In genomic region chr14:99961826-99962518, GRCh38 we compare ENCODE assay signal across 18 cellular contexts.
DNase-seq lines count a peak whose midpoint lies in the region; ATAC-seq and TF ChIP-seq lines count a peak whose summit lies in the region.
"Had no signal": no experiment of that assay in that cellular context is flagged by ENCODE, and none has a peak within 500 bp of the region (broad histone marks: within the 10 kb centered on the region; RNA-seq: fewer than 3 reads in every experiment).

No MANE protein-coding gene starts in this region.

- no peaks in the 10 kb centered on the region for H3K4me1 ChIP-seq in mammary epithelial cell (ENCODE audit: insufficient read depth, low read length)
- H3K4me1 ChIP-seq in PC-3 (ENCODE audit: insufficient read depth, low read length): no peaks in the 10 kb centered on the region
- H3K4me1 ChIP-seq in iPS-20b (ENCODE audit: insufficient read depth, low read length): peaks cover 5% of the 10 kb centered on the region; the same call in 1 of the 2 replicates
- no peaks in the 10 kb centered on the region for H3K4me1 ChIP-seq in trophoblast cell (ENCODE audit: control insufficient read depth in 1 of 2, insufficient read depth in 2 of 2, low read length in 2 of 2)

- peak; percentile 31; the same call in 1 of the 2 replicates for ATAC-seq in PC-3
- no peak for ATAC-seq in GM21786 (IDR thresholded peaks at IDR 0.05; ENCODE audit: unreplicated experiment)

- TF ChIP-seq CTCF in mammary epithelial cell (conservative IDR thresholded peaks at IDR 0.05 in 1 of 2, IDR thresholded peaks at IDR 0.05 in 1 of 2; ENCODE audit: extremely low read depth in 1 of 2, insufficient read depth in 1 of 2, low read depth in 1 of 2, low read length in 2 of 2) (no peak), MCF 10A (IDR thresholded peaks at IDR 0.05; ENCODE audit: unreplicated experiment) (no peak), PC-3 (conservative IDR thresholded peaks at IDR 0.05; ENCODE audit: low read depth, low read length) (no peak)

- H3K14ac ChIP-seq in trophoblast cell (ENCODE audit: low read length): no peak overlapping the region

- H3K4me1 Mint-ChIP-seq in MCF 10A (ENCODE audit: insufficient read depth, unreplicated experiment): no peaks in the 10 kb centered on the region
- no peaks in the 10 kb centered on the region for H3K4me1 Mint-ChIP-seq in activated T-helper 2 cell treated with anti-CD3 and anti-CD28 coated beads, Interferon-gamma antibody, Interleukin-2, Interleukin-4, amounts not matched to agents 10 μg/mL and 5 μg/mL and 100 μg/mL, durations not matched to agents 14 hours and 24 hours and 36 hours (ENCODE audit: low read depth)

- H3K27me3 ChIP-seq in mammary epithelial cell (ENCODE audit: insufficient read depth, low read length): peaks cover 2% of the 10 kb centered on the region
- no peaks in the 10 kb centered on the region for H3K27me3 ChIP-seq in PC-3 (ENCODE audit: low read length)
- H3K27me3 ChIP-seq in iPS-20b (ENCODE audit: insufficient read depth, low read length): no peaks in the 10 kb centered on the region
- no peaks in the 10 kb centered on the region for H3K27me3 ChIP-seq in trophoblast cell (ENCODE audit: insufficient read depth, low read length)

- H2AFZ ChIP-seq in mammary epithelial cell (ENCODE audit: low read depth, low read length) (peak overlapping the region; percentile 15), PC-3 (ENCODE audit: low read length) (no peak overlapping the region), trophoblast cell (ENCODE audit: insufficient read depth, low read length, poor library complexity) (no peak overlapping the region)

- H3K9me3 ChIP-seq in mammary epithelial cell (replicated peaks; ENCODE audit: insufficient read depth, low read length) (no peaks in the 10 kb centered on the region), PC-3 (ENCODE audit: low read length) (no peaks in the 10 kb centered on the region), iPS-20b (ENCODE audit: insufficient read depth, low read depth, low read length) (no peaks in the 10 kb centered on the region), trophoblast cell (ENCODE audit: insufficient read depth, low read depth, low read length) (peaks cover 1% of the 10 kb centered on the region)

- no peak overlapping the region for H2AK5ac ChIP-seq in trophoblast cell (ENCODE audit: low read length)

- in situ Hi-C loops in mammary epithelial cell (cut with MboI; ENCODE audit: low sequenced_read_pairs in 2 of 2): no loop called here

- POLR2A ChIA-PET in MCF 10A (lab: Yijun Ruan, JAX) (interaction anchor here (1.3 kb wide), 1 partner anchor 9 kb away, joined by 3 read pairs; no protein-coding TSS in a partner anchor), PC-3 (lab: Charles Lee; ENCODE audit: unreplicated experiment) (no interaction called here)

- no peak overlapping the region for H3K27ac Mint-ChIP-seq in MCF 10A (ENCODE audit: low read depth, unreplicated experiment)
- H3K27ac Mint-ChIP-seq in activated T-helper 2 cell treated with anti-CD3 and anti-CD28 coated beads, Interferon-gamma antibody, Interleukin-2, Interleukin-4, amounts not matched to agents 10 μg/mL and 5 μg/mL and 100 μg/mL, durations not matched to agents 14 hours and 24 hours and 36 hours: no peak overlapping the region
- H3K27ac Mint-ChIP-seq: HFFc6 had no signal

- no peaks in the 10 kb centered on the region for H3K79me1 ChIP-seq in trophoblast cell (ENCODE audit: low read length)

- H3K27me3 Mint-ChIP-seq in MCF 10A (ENCODE audit: insufficient read depth, unreplicated experiment): peaks cover 27% of the 10 kb centered on the region
- peaks cover 25% of the 10 kb centered on the region for H3K27me3 Mint-ChIP-seq in activated T-helper 2 cell treated with anti-CD3 and anti-CD28 coated beads, Interferon-gamma antibody, Interleukin-2, Interleukin-4, amounts not matched to agents 10 μg/mL and 5 μg/mL and 100 μg/mL, durations not matched to agents 14 hours and 24 hours and 36 hours (ENCODE audit: low read depth)

- H3K9ac ChIP-seq in mammary epithelial cell (ENCODE audit: insufficient read depth, low read length): no peak overlapping the region
- no peak overlapping the region for H3K9ac ChIP-seq in PC-3 (ENCODE audit: low read length)
- H3K9ac ChIP-seq in iPS-20b (ENCODE audit: low read depth, low read length): no peak overlapping the region
- H3K9ac ChIP-seq in trophoblast cell (ENCODE audit: low read length): no peak overlapping the region

- H4K91ac ChIP-seq in trophoblast cell (ENCODE audit: low read depth, low read length): no peak overlapping the region

- no peak overlapping the region for H3K4ac ChIP-seq in trophoblast cell (ENCODE audit: low read depth, low read length)

- WGBS in mammary epithelial cell (ENCODE audit: low coverage, missing lambda C conversion rate): 81% methylated on average over 9 of the region's 18 CpGs
- WGBS in trophoblast cell (ENCODE audit: extremely low coverage, insufficient coverage, insufficient read length): no CpG with 5 or more reads among the region's 18 CpGs

- no peaks in the 10 kb centered on the region for H3K9me2 ChIP-seq in PC-3 (replicated peaks; ENCODE audit: low read length)

- no peak overlapping the region for H4K8ac ChIP-seq in trophoblast cell (ENCODE audit: low read depth, low read length)

- H3K4me3 ChIP-seq in mammary epithelial cell (replicated peaks in 1 of 3; ENCODE audit: insufficient read depth in 1 of 3, low read depth in 2 of 3, low read length in 3 of 3) (no peak overlapping the region), PC-3 (ENCODE audit: low read length) (no peak overlapping the region), iPS-20b (ENCODE audit: low read length) (peak overlapping the region; percentile 12; the same call in 1 of the 2 replicates), trophoblast cell (ENCODE audit: low read depth, low read length) (no peak overlapping the region)

- DNase-seq in mammary epithelial cell: no peak
- no peak for DNase-seq in MCF 10A (ENCODE audit: unreplicated experiment)
- DNase-seq in PC-3: no peak
- peak; percentile 17 to 55 for DNase-seq in trophoblast cell
- DNase-seq in HuH-7 (ENCODE audit: low spot score): no peak
- DNase-seq in activated T-helper 2 cell treated with anti-CD3 and anti-CD28 coated beads, Interferon-gamma antibody, Interleukin-2, Interleukin-4, amounts not matched to agents 10 μg/mL and 5 μg/mL and 100 μg/mL, durations not matched to agents 14 hours and 24 hours and 36 hours (ENCODE audit: low spot score): no peak
- DNase-seq: DMS53, GF-D8, HFFc6, KG1, NCI-H1092 treated with DMSO at 0.1 percent for 48 hours, NCI-H1436 treated with DMSO at 0.1 percent for 48 hours, NCI-H1930, NCI-H226, NCI-H524, NCI-H82 had no signal

- no peak overlapping the region for H4K12ac ChIP-seq in trophoblast cell (ENCODE audit: low read depth, low read length)

- no peak overlapping the region for H2BK5ac ChIP-seq in trophoblast cell (ENCODE audit: low read depth, low read length, poor library complexity)

- BruUV-seq in mammary epithelial cell (replicated peaks; lab: Mats Ljungman, UMichigan) (no TSS peak), MCF 10A (replicated peaks; lab: Mats Ljungman, UMichigan) (no TSS peak), PC-3 (replicated peaks; lab: Mats Ljungman, UMichigan) (no TSS peak)

- H3K4me2 ChIP-seq in mammary epithelial cell (ENCODE audit: insufficient read depth, low read depth, low read length): no peak overlapping the region
- no peak overlapping the region for H3K4me2 ChIP-seq in PC-3 (ENCODE audit: low read length)
- H3K4me2 ChIP-seq in trophoblast cell (ENCODE audit: low read length): no peak overlapping the region

- H2BK120ac ChIP-seq in trophoblast cell (ENCODE audit: insufficient read depth, low read length, poor library complexity): no peak overlapping the region

- H4K20me1 ChIP-seq in mammary epithelial cell (ENCODE audit: insufficient read depth, low read length): no peaks in the 10 kb centered on the region
- no peaks in the 10 kb centered on the region for H4K20me1 ChIP-seq in PC-3 (ENCODE audit: low read length)

- H3K18ac ChIP-seq in trophoblast cell (ENCODE audit: low read length): no peak overlapping the region

- dilution Hi-C loops in mammary epithelial cell (cut with HindIII; ENCODE audit: low sequenced_read_pairs): no loop called here

- no peak overlapping the region for H3K23ac ChIP-seq in trophoblast cell (ENCODE audit: low read length)

- no peaks in the 10 kb centered on the region for H3K79me2 ChIP-seq in mammary epithelial cell (ENCODE audit: insufficient read depth, low read length)
- H3K79me2 ChIP-seq in PC-3 (ENCODE audit: low read length): no peaks in the 10 kb centered on the region
- no peaks in the 10 kb centered on the region for H3K79me2 ChIP-seq in trophoblast cell (ENCODE audit: control insufficient read depth, insufficient read depth, low read length, poor library complexity)

- no peak overlapping the region for H2BK12ac ChIP-seq in trophoblast cell (ENCODE audit: low read length)

- H3F3A ChIP-seq in PC-3 (ENCODE audit: low read length, unreplicated experiment): no peaks in the 10 kb centered on the region

- H3K4me3 Mint-ChIP-seq in MCF 10A (ENCODE audit: unreplicated experiment): no peak overlapping the region
- H3K4me3 Mint-ChIP-seq in activated T-helper 2 cell treated with anti-CD3 and anti-CD28 coated beads, Interferon-gamma antibody, Interleukin-2, Interleukin-4, amounts not matched to agents 10 μg/mL and 5 μg/mL and 100 μg/mL, durations not matched to agents 14 hours and 24 hours and 36 hours (ENCODE audit: low read depth): no peak overlapping the region
- H3K4me3 Mint-ChIP-seq: HFFc6 had no signal

- no peaks in the 10 kb centered on the region for H3K36me3 Mint-ChIP-seq in MCF 10A (ENCODE audit: insufficient read depth, unreplicated experiment)
- H3K36me3 Mint-ChIP-seq in activated T-helper 2 cell treated with anti-CD3 and anti-CD28 coated beads, Interferon-gamma antibody, Interleukin-2, Interleukin-4, amounts not matched to agents 10 μg/mL and 5 μg/mL and 100 μg/mL, durations not matched to agents 14 hours and 24 hours and 36 hours (ENCODE audit: low read depth): no peaks in the 10 kb centered on the region

- CTCF ChIA-PET in mammary epithelial cell (lab: Charles Lee; ENCODE audit: low non-redundant PET) (no interaction called here), MCF 10A (lab: Yijun Ruan, JAX) (no interaction called here), PC-3 (lab: Charles Lee) (no interaction called here)

- no peaks in the 10 kb centered on the region for H3K9me3 Mint-ChIP-seq in MCF 10A (ENCODE audit: unreplicated experiment)
- no peaks in the 10 kb centered on the region for H3K9me3 Mint-ChIP-seq in activated T-helper 2 cell treated with anti-CD3 and anti-CD28 coated beads, Interferon-gamma antibody, Interleukin-2, Interleukin-4, amounts not matched to agents 10 μg/mL and 5 μg/mL and 100 μg/mL, durations not matched to agents 14 hours and 24 hours and 36 hours
- H3K9me3 Mint-ChIP-seq: HFFc6 had no signal

- H3K27ac ChIP-seq in mammary epithelial cell (ENCODE audit: insufficient read depth, low read depth, low read length): no peak overlapping the region
- no peak overlapping the region for H3K27ac ChIP-seq in PC-3 (ENCODE audit: low read length)
- H3K27ac ChIP-seq in iPS-20b (ENCODE audit: low read length): no peak overlapping the region
- H3K27ac ChIP-seq in trophoblast cell (ENCODE audit: low read depth, low read length): no peak overlapping the region

- intact Hi-C loops in mammary epithelial cell (cut with micrococcal nuclease) (no loop called here), MCF 10A (cut with micrococcal nuclease) (no loop called here), PC-3 (cut with micrococcal nuclease) (no loop called here)
- intact Hi-C loops in activated T-helper 2 cell treated with anti-CD3 and anti-CD28 coated beads, Interferon-gamma antibody, Interleukin-2, Interleukin-4, amounts not matched to agents 10 μg/mL and 5 μg/mL and 100 μg/mL, durations not matched to agents 14 hours and 24 hours and 36 hours (cut with micrococcal nuclease): no loop called here

- no peaks in the 10 kb centered on the region for H3K36me3 ChIP-seq in mammary epithelial cell (ENCODE audit: insufficient read depth, low read length)
- H3K36me3 ChIP-seq in PC-3 (ENCODE audit: low read depth, low read length): no peaks in the 10 kb centered on the region
- H3K36me3 ChIP-seq in iPS-20b (ENCODE audit: insufficient read depth, low read depth, low read length): no peaks in the 10 kb centered on the region
- H3K36me3 ChIP-seq in trophoblast cell (ENCODE audit: control insufficient read depth in 1 of 2, insufficient read depth in 2 of 2, low read length in 2 of 2): no peaks in the 10 kb centered on the region

Comparison
In these comparisons a context has a peak if more than half of its experiments do, and no peak if none do; other contexts are left out.
1. DNase-seq: peak in trophoblast cell (2 of 2); none in mammary epithelial cell (single experiment), MCF 10A (single experiment), PC-3 (single experiment), HuH-7 (single experiment) and activated T-helper 2 cell treated with anti-CD3 and anti-CD28 coated beads, Interferon-gamma antibody, Interleukin-2, Interleukin-4, amounts not matched to agents 10 μg/mL and 5 μg/mL and 100 μg/mL, durations not matched to agents 14 hours and 24 hours and 36 hours (single experiment).